20 cellular contexts compared by ENCODE assay signal in genomic region chr5:149559712-149560111, GRCh38. TPM values are rescaled to one million over a fixed set of nuclear protein-coding genes. Genes with fewer than 3 reads are reported as not detected.
DNase-seq lines count a peak whose midpoint lies in the region; ATAC-seq and TF ChIP-seq lines count a peak whose summit lies in the region.
"Had no signal": no experiment of that assay in that cellular context is flagged by ENCODE, and none has a peak within 500 bp of the region (broad histone marks: within the 10 kb centered on the region; RNA-seq: fewer than 3 reads in every experiment).

No MANE protein-coding gene starts in this region.

- H3K9me3 Mint-ChIP-seq in activated T-cell treated with anti-CD3 and anti-CD28 coated beads, Interleukin-2, amount 50 U/mL, for 24 hours: no peaks in the 10 kb centered on the region
- H3K9me3 Mint-ChIP-seq: activated naive CD4-positive, alpha-beta T cell treated with anti-CD3 and anti-CD28 coated beads for 36 hours; CD4-positive, CD25-positive, alpha-beta regulatory T cell; naive B cell had no signal

- H3K36me3 ChIP-seq in Panc1 (ENCODE audit: control insufficient read depth, insufficient read depth, low read length) (no peaks in the 10 kb centered on the region), brain microvascular endothelial cell (replicated peaks) (no peaks in the 10 kb centered on the region)
- H3K36me3 ChIP-seq: colonic mucosa had no signal

- in situ Hi-C loops in Panc1 (cut with HindIII; ENCODE audit: low pct_unique_long_range_greater_than_20kb, low sequenced_read_pairs): no loop called here
- in situ Hi-C loops in brain microvascular endothelial cell (cut with HindIII; ENCODE audit: low pct_ligation_motif_present, low sequenced_read_pairs): no loop called here

- CTCF ChIA-PET in Panc1 (lab: Charles Lee): no interaction called here

- DNase-seq in SKM-1 treated with dmso at 0.1 percent for 144 hours (lab: John Stamatoyannopoulos, UW; ENCODE audit: unreplicated experiment) (peak; percentile 9), SKM-1 (lab: John Stamatoyannopoulos, UW; ENCODE audit: unreplicated experiment) (no peak), Panc1 (ENCODE audit: low read depth, low spot score) (no peak), fibroblast of mammary gland (ENCODE audit: low read depth) (peak; percentile 81), brain microvascular endothelial cell (no peak)
- no peak for DNase-seq in activated naive CD4-positive, alpha-beta T cell (lab: John Stamatoyannopoulos, UW)
- no peak for DNase-seq in activated T-cell treated with anti-CD3 and anti-CD28 coated beads, Interleukin-2, amount 50 U/mL, for 24 hours
- DNase-seq: activated CD4-positive, alpha-beta T cell treated with anti-CD3 and anti-CD28 coated beads, Interleukin-2, amount 50 U/mL, for 1 hour; activated naive CD4-positive, alpha-beta T cell treated with anti-CD3 and anti-CD28 coated beads for 36 hours; CD4-positive, CD25-positive, alpha-beta regulatory T cell; colonic mucosa; DMS53; head of caudate nucleus; naive B cell; NCI-H2029; NCI-H526; posterior cingulate gyrus; small intestine had no signal

- no peaks in the 10 kb centered on the region for H3K9me3 ChIP-seq in Panc1 (ENCODE audit: control insufficient read depth, insufficient read depth, low read depth, low read length)
- H3K9me3 ChIP-seq: colonic mucosa had no signal

- H3K4me3 ChIP-seq in Panc1 (ENCODE audit: low read depth in 2 of 2, low read length in 2 of 2) (no peak overlapping the region), fibroblast of mammary gland (ENCODE audit: control insufficient read depth, low read depth, low read length) (no peak overlapping the region), brain microvascular endothelial cell (ENCODE audit: low read depth, low read length) (no peak overlapping the region)
- H3K4me3 ChIP-seq: colonic mucosa had no signal

- no peaks in the 10 kb centered on the region for H3K27me3 Mint-ChIP-seq in activated T-cell treated with anti-CD3 and anti-CD28 coated beads, Interleukin-2, amount 50 U/mL, for 24 hours
- H3K27me3 Mint-ChIP-seq: CD4-positive, CD25-positive, alpha-beta regulatory T cell; naive B cell had no signal

- H3K4me3 Mint-ChIP-seq in activated T-cell treated with anti-CD3 and anti-CD28 coated beads, Interleukin-2, amount 50 U/mL, for 24 hours: no peak overlapping the region
- H3K4me3 Mint-ChIP-seq: activated naive CD4-positive, alpha-beta T cell treated with anti-CD3 and anti-CD28 coated beads for 36 hours; CD4-positive, CD25-positive, alpha-beta regulatory T cell; naive B cell had no signal

- no TSS peak for BruUV-seq in Panc1 (replicated peaks; lab: Mats Ljungman, UMichigan)

- TF ChIP-seq CTCF in Panc1 (IDR thresholded peaks at IDR 0.05) (no peak), fibroblast of mammary gland (conservative IDR thresholded peaks at IDR 0.05; ENCODE audit: control insufficient read depth, insufficient read depth, low read depth, low read length) (no peak), brain microvascular endothelial cell (IDR thresholded peaks at IDR 0.05; ENCODE audit: low read depth, low read length, missing control alignments) (no peak)

- no peaks in the 10 kb centered on the region for H3K36me3 Mint-ChIP-seq in activated T-cell treated with anti-CD3 and anti-CD28 coated beads, Interleukin-2, amount 50 U/mL, for 24 hours (ENCODE audit: low read depth)
- H3K36me3 Mint-ChIP-seq: CD4-positive, CD25-positive, alpha-beta regulatory T cell; naive B cell had no signal

- no peak overlapping the region for H3K27ac Mint-ChIP-seq in activated T-cell treated with anti-CD3 and anti-CD28 coated beads, Interleukin-2, amount 50 U/mL, for 24 hours
- H3K27ac Mint-ChIP-seq: activated naive CD4-positive, alpha-beta T cell treated with anti-CD3 and anti-CD28 coated beads for 36 hours; CD4-positive, CD25-positive, alpha-beta regulatory T cell had no signal

- ATAC-seq in Panc1 (no peak), HG03159 (IDR thresholded peaks at IDR 0.05; ENCODE audit: unreplicated experiment) (no peak)

- intact Hi-C loops in Panc1 (cut with micrococcal nuclease; ENCODE audit: unreplicated experiment): loop anchor here (5.0 to 10.0 kb wide), 3 partner anchors 287 to 825 kb away; partner anchors contain the start of genes ABLIM3 and AFAP1L1

- H3K27me3 ChIP-seq in Panc1 (ENCODE audit: control insufficient read depth, insufficient read depth, low read length): no peaks in the 10 kb centered on the region
- no peaks in the 10 kb centered on the region for H3K27me3 ChIP-seq in brain microvascular endothelial cell (replicated peaks)
- H3K27me3 ChIP-seq: colonic mucosa had no signal

- peak overlapping the region; percentile 41; the same call in 1 of the 2 replicates for H3K27ac ChIP-seq in Panc1 (ENCODE audit: low read length)
- H3K27ac ChIP-seq in brain microvascular endothelial cell: no peak overlapping the region
- H3K27ac ChIP-seq: 22Rv1, colonic mucosa had no signal

- POLR2A ChIA-PET in Panc1 (lab: Charles Lee): no interaction called here

- H3K4me1 Mint-ChIP-seq in activated T-cell treated with anti-CD3 and anti-CD28 coated beads, Interleukin-2, amount 50 U/mL, for 24 hours (ENCODE audit: low read depth): peaks cover 32% of the 10 kb centered on the region
- H3K4me1 Mint-ChIP-seq: naive B cell had no signal

- peaks cover 29% of the 10 kb centered on the region for H3K4me1 ChIP-seq in Panc1 (ENCODE audit: control insufficient read depth, insufficient read depth, low read length)
- H3K4me1 ChIP-seq: colonic mucosa had no signal

RNA-seq across cellular contexts. Expression of gene CSNK1A1, which starts 8.5 kb away (rescaled TPM):
- 287 TPM for total RNA-seq in Panc1 (2021; ENCODE audit: unreplicated experiment)
- 190 TPM for polyA plus RNA-seq in Panc1 (2012; ENCODE audit: insufficient read length)

RNA-seq across cellular contexts. Expression of gene ARHGEF37, which starts 21.6 kb away (rescaled TPM):
- total RNA-seq in Panc1 (2021; ENCODE audit: unreplicated experiment): 3.2 TPM
- 4.2 TPM for polyA plus RNA-seq in Panc1 (2012; ENCODE audit: insufficient read length)

Comparison
In these comparisons a context has a peak if more than half of its experiments do, and no peak if none do; other contexts are left out.
1. DNase-seq: peak in SKM-1 treated with dmso at 0.1 percent for 144 hours (single experiment) and fibroblast of mammary gland (single experiment); none in SKM-1 (single experiment), Panc1 (single experiment), brain microvascular endothelial cell (single experiment), activated naive CD4-positive, alpha-beta T cell (0 of 4) and activated T-cell treated with anti-CD3 and anti-CD28 coated beads, Interleukin-2, amount 50 U/mL, for 24 hours (single experiment).